ENCODE assay signal across 1 cellular context in genomic region chr19:17766543-17767131, GRCh38.
TF ChIP-seq lines count a peak whose summit lies in the region.

No MANE protein-coding gene starts in this region.

TF ChIP-seq in HEK293T, 16 proteins besides CTCF, POLR2A, EP300 and RAD21 (continued from another document):
- TF ChIP-seq PKNOX1 (IDR thresholded peaks at IDR 0.05) = no peak
- TF ChIP-seq CTBP1 (IDR thresholded peaks at IDR 0.05; ENCODE audit: borderline replicate concordance) = no peak
- no peak for TF ChIP-seq SUZ12 (IDR thresholded peaks at IDR 0.05)
- TF ChIP-seq NFRKB (IDR thresholded peaks at IDR 0.05) = no peak
- no peak for TF ChIP-seq BHLHE40 (IDR thresholded peaks at IDR 0.05; ENCODE audit: borderline replicate concordance)
- TF ChIP-seq L3MBTL2 (conservative IDR thresholded peaks at IDR 0.05) = no peak
- TF ChIP-seq LEF1 (IDR thresholded peaks at IDR 0.05; ENCODE audit: borderline replicate concordance) = no peak
- no peak for TF ChIP-seq ELF4 (IDR thresholded peaks at IDR 0.05)
- TF ChIP-seq FOXA1 (IDR thresholded peaks at IDR 0.05) = no peak
- no peak; the same call in 1 of the 2 replicates for TF ChIP-seq ZNF384 (IDR thresholded peaks at IDR 0.05)
TF ChIP-seq in HEK293T: peak in this region for 0.
